8 cellular contexts compared by ENCODE assay signal in the genomic region with DNA sequence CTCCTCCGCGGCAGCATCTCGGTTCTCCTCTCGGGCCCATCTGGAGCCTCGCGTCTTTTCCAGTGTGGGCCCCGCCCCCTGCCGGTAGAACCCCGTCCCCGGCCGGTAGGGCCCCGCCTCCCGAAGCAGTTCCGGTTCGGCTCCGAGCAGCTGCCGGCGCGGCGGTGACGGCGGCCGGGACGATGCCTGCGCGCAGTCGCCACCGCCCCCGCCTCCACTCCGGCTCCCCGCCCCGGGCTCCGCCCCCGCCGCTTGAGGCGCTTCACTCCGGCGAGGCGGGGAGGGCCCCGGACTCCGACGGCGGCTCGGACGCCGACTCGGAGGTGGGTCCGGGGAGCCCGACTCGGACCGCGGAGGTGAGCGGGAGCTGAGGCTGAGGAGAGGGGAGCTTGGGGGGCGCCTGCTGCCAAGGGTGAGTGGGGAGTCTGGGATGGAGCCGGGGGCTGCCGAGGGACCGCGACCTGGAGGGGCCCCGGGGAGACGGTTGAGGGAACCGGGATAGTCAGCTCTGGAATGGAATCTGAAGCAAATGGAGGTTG. TPM values are rescaled to one million over a fixed set of nuclear protein-coding genes. Genes with fewer than 3 reads are reported as not detected.
DNase-seq lines count a peak whose midpoint lies in the region; ATAC-seq and TF ChIP-seq lines count a peak whose summit lies in the region.

A gene (plus strand): TSS at position 290 of the 539 bp plus-strand sequence. CDS start 38,873 bp downstream, outside the sequence.

- peaks cover 47% of the 10 kb centered on the region for H3K79me2 ChIP-seq in HCT116 (ENCODE audit: insufficient read depth, low read length)

- 0 out of 6 replicates have a peak, but pooled peaks of 1 of the 3 experiments have one; percentile 15 for TF ChIP-seq CTCF in HCT116 (IDR thresholded peaks at IDR 0.05 in 2 of 3, conservative IDR thresholded peaks at IDR 0.05 in 1 of 3; ENCODE audit: borderline replicate concordance in 1 of 3, insufficient read depth in 1 of 3, low read depth in 2 of 3, low read length in 2 of 3)
- TF ChIP-seq CTCF in progenitor cell of endocrine pancreas (IDR thresholded peaks at IDR 0.05; ENCODE audit: unreplicated experiment), result peak; percentile 40
- TF ChIP-seq CTCF in upper lobe of left lung (IDR thresholded peaks at IDR 0.05), result peak in 5 of 6 experiments; percentile 58 to 89 (median 73)

- H3K4me3 Mint-ChIP-seq in T-helper 17 cell (peak within 1 kb of the TSS; percentile 99), progenitor cell of endocrine pancreas (ENCODE audit: low read depth) (peak within 1 kb of the TSS; percentile 97)

- H3K27ac Mint-ChIP-seq in T-helper 17 cell (peak within 1 kb of the TSS; percentile 99), progenitor cell of endocrine pancreas (peak within 1 kb of the TSS; percentile 97)

- peak within 1 kb of the TSS; percentile 86 for H2AFZ ChIP-seq in HCT116 (ENCODE audit: low read depth, low read length, poor library complexity, severe bottlenecking)

- H3K4me3 ChIP-seq in HCT116 (replicated peaks in 1 of 2; ENCODE audit: low read depth in 1 of 2, low read length in 2 of 2), result peak within 1 kb of the TSS; percentile 78 to 95
- H3K4me3 ChIP-seq in upper lobe of left lung, result peak within 1 kb of the TSS; percentile 67 to 97 (median 80)

- peak within 1 kb of the TSS; percentile 85 for H3K27ac ChIP-seq in HCT116 (ENCODE audit: low read depth, low read length)
- peak within 1 kb of the TSS; percentile 95 to 99 (median 98) for H3K27ac ChIP-seq in upper lobe of left lung

- no TSS peak for BruUV-seq in HCT116 (replicated peaks; lab: Mats Ljungman, UMichigan)

- TF ChIP-seq RAD21 in HCT116 (IDR thresholded peaks at IDR 0.05; ENCODE audit: low read depth), result no peak

- H3K9me3 ChIP-seq in HCT116 (ENCODE audit: control insufficient read depth in 1 of 2, insufficient read depth in 1 of 2, low read depth in 1 of 2, low read length in 2 of 2) (no peaks in the 10 kb centered on the region), T-helper 17 cell (ENCODE audit: control insufficient read depth, low read length, poor library complexity, severe bottlenecking) (no peaks in the 10 kb centered on the region), upper lobe of left lung (no peaks in the 10 kb centered on the region)

- H3K9me2 ChIP-seq in HCT116 (ENCODE audit: insufficient read depth), result no peaks in the 10 kb centered on the region

- TF ChIP-seq POLR2A in HCT116 (IDR thresholded peaks at IDR 0.05; ENCODE audit: borderline replicate concordance, extremely low read depth, insufficient read depth, insufficient read length) (peak; percentile 68), upper lobe of left lung (IDR thresholded peaks at IDR 0.05) (peak; percentile 31 to 95 (median 84))

- peak within 1 kb of the TSS; percentile 88 for H3K9ac ChIP-seq in HCT116 (ENCODE audit: low read length)

- no peaks in the 10 kb centered on the region for H4K20me1 ChIP-seq in HCT116 (ENCODE audit: insufficient read depth)

- intact Hi-C loops in HCT116 (cut with micrococcal nuclease), result no loop called here
- intact Hi-C loops in left cardiac atrium (cut with DNase I), result loop anchor here (10.0 kb wide), 2 partner anchors 73 to 123 kb away; a partner anchor contains a TSS

- 0 to 1% methylated on average over 8 to 40 of the region's 61 CpGs for WGBS in upper lobe of left lung, 2 donors

- H3K27me3 ChIP-seq in HCT116 (ENCODE audit: insufficient read depth, low read length) (no peaks in the 10 kb centered on the region), upper lobe of left lung (no peaks in the 10 kb centered on the region)

- H3K9me3 Mint-ChIP-seq in progenitor cell of endocrine pancreas (ENCODE audit: low read depth), result no peaks in the 10 kb centered on the region

- ATAC-seq in HCT116 (peak; percentile 83), T-helper 17 cell (peak; percentile 87), left cardiac atrium (peak; percentile 91), upper lobe of left lung (ENCODE audit: low FRiP score in 2 of 2) (peak; percentile 95 to 96)

- peak within 1 kb of the TSS; percentile 86 for H3K4me2 ChIP-seq in HCT116 (ENCODE audit: low read length)

- peak; percentile 86 for DNase-seq in GF-D8 (lab: John Stamatoyannopoulos, UW)
- DNase-seq in HCT116 (ENCODE audit: low read depth, low spot score), result peak; percentile 86
- DNase-seq in NCI-H1417 (lab: John Stamatoyannopoulos, UW), result peak; percentile 82 to 91 (median 88)
- peak; percentile 93 to 98 (median 97) for DNase-seq in T-helper 17 cell
- DNase-seq in amniotic stem cell (lab: John Stamatoyannopoulos, UW), result peak; percentile 91
- DNase-seq in left cardiac atrium, result peak; percentile 98
- peak; percentile 94 for DNase-seq in progenitor cell of endocrine pancreas (ENCODE audit: low spot score, unreplicated experiment)
- DNase-seq in upper lobe of left lung, result peak; percentile 98 to 99

- H3K27me3 Mint-ChIP-seq in T-helper 17 cell (no peaks in the 10 kb centered on the region), progenitor cell of endocrine pancreas (peaks cover under 1% of the 10 kb centered on the region)

- TF ChIP-seq EP300 in upper lobe of left lung (IDR thresholded peaks at IDR 0.05), result peak in 1 of 4 donors; percentile 9

- H3K36me3 ChIP-seq in HCT116 (ENCODE audit: control insufficient read depth in 1 of 2, insufficient read depth in 2 of 2, low read length in 2 of 2) (no peaks in the 10 kb centered on the region), upper lobe of left lung (no peaks in the 10 kb centered on the region)

- RAD21 ChIA-PET in HCT116 (lab: Charles Lee; ENCODE audit: low non-redundant PET in 1 of 2, low total read pairs in 2 of 2, uncharacterized antibody in 2 of 2, unreplicated experiment in 2 of 2), result no interaction called here

- H3K4me1 Mint-ChIP-seq in T-helper 17 cell, result peaks cover 33% of the 10 kb centered on the region
- peaks cover 14% of the 10 kb centered on the region for H3K4me1 Mint-ChIP-seq in progenitor cell of endocrine pancreas (ENCODE audit: low read depth)

- H3K36me3 Mint-ChIP-seq in T-helper 17 cell (ENCODE audit: low read depth), result peaks cover 4% of the 10 kb centered on the region
- H3K36me3 Mint-ChIP-seq in progenitor cell of endocrine pancreas (ENCODE audit: insufficient read depth), result no peaks in the 10 kb centered on the region

- POLR2A ChIA-PET in HCT116 (lab: Charles Lee), result interaction anchor here (1.1 kb wide), 1 partner anchor 119 kb away, joined by 3 read pairs; no protein-coding TSS in a partner anchor

- CTCF ChIA-PET in HCT116 (lab: Charles Lee), result interaction anchor here (1.0 to 1.5 kb wide), 2 partner anchors 24 to 124 kb away, joined by 3 to 5 read pairs; a partner anchor contains a TSS

- H3K4me1 ChIP-seq in HCT116 (ENCODE audit: control insufficient read depth in 1 of 2, insufficient read depth in 2 of 2, low read length in 2 of 2), result peaks cover 9 to 50% of the 10 kb centered on the region in 2 experiments; a peak in 3 of 4 replicates
- peaks cover 15 to 19% (median 18%) of the 10 kb centered on the region in 4 donors for H3K4me1 ChIP-seq in upper lobe of left lung

TF ChIP-seq in HCT116, 20 proteins besides CTCF, POLR2A, EP300 and RAD21:
- TF ChIP-seq EGR1 (IDR thresholded peaks at IDR 0.05; ENCODE audit: low read depth), result peak; percentile 89
- peak; percentile 46; the same call in 1 of the 2 replicates for TF ChIP-seq ZFX (IDR thresholded peaks at IDR 0.05)
- peak; percentile 22 for TF ChIP-seq YY1 (IDR thresholded peaks at IDR 0.05; ENCODE audit: extremely low read depth, insufficient replicate concordance, low read depth, low read length)
- TF ChIP-seq, protein P1, sequence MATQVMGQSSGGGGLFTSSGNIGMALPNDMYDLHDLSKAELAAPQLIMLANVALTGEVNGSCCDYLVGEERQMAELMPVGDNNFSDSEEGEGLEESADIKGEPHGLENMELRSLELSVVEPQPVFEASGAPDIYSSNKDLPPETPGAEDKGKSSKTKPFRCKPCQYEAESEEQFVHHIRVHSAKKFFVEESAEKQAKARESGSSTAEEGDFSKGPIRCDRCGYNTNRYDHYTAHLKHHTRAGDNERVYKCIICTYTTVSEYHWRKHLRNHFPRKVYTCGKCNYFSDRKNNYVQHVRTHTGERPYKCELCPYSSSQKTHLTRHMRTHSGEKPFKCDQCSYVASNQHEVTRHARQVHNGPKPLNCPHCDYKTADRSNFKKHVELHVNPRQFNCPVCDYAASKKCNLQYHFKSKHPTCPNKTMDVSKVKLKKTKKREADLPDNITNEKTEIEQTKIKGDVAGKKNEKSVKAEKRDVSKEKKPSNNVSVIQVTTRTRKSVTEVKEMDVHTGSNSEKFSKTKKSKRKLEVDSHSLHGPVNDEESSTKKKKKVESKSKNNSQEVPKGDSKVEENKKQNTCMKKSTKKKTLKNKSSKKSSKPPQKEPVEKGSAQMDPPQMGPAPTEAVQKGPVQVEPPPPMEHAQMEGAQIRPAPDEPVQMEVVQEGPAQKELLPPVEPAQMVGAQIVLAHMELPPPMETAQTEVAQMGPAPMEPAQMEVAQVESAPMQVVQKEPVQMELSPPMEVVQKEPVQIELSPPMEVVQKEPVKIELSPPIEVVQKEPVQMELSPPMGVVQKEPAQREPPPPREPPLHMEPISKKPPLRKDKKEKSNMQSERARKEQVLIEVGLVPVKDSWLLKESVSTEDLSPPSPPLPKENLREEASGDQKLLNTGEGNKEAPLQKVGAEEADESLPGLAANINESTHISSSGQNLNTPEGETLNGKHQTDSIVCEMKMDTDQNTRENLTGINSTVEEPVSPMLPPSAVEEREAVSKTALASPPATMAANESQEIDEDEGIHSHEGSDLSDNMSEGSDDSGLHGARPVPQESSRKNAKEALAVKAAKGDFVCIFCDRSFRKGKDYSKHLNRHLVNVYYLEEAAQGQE (IDR thresholded peaks at IDR 0.05; ENCODE audit: low read depth), result no peak
- peak; percentile 80 for TF ChIP-seq POLR2AphosphoS5 (IDR thresholded peaks at IDR 0.05; ENCODE audit: low read depth, low read length)
- TF ChIP-seq ELF1 (IDR thresholded peaks at IDR 0.05; ENCODE audit: borderline replicate concordance, low read depth), result no peak
- no peak for TF ChIP-seq EZH2 (IDR thresholded peaks at IDR 0.05)

RNA-seq across cellular contexts. Expression of the gene that starts here (rescaled TPM):
- 23.6 TPM for total RNA-seq in HCT116 (2021; ENCODE audit: unreplicated experiment)
- polyA plus RNA-seq in HCT116 (2012), result 6.7 and 8.6 TPM in 2 replicates
- total RNA-seq in T-helper 17 cell, result 10 to 100 TPM; 25.2 to 34.2 TPM
- 10 to 100 TPM; 21.9 to 23.8 TPM for total RNA-seq in left cardiac atrium
- total RNA-seq in progenitor cell of endocrine pancreas, result 17.4 and 18.0 TPM in 2 replicates
- total RNA-seq in upper lobe of left lung, result 10 to 100 TPM in 5 of 6 donors, 1 to 10 TPM in 1; 8.4 to 36.2 (median 18.0) TPM

Comparison
In these comparisons a context has a peak if more than half of its experiments do, and no peak if none do; other contexts are left out.
1. Peak in every context shown above with its lines: DNase-seq, ATAC-seq, H3K4me3 ChIP-seq and H3K27ac ChIP-seq.